Comparison of ENCODE assay signal across 1 cellular context in the genomic region with DNA sequence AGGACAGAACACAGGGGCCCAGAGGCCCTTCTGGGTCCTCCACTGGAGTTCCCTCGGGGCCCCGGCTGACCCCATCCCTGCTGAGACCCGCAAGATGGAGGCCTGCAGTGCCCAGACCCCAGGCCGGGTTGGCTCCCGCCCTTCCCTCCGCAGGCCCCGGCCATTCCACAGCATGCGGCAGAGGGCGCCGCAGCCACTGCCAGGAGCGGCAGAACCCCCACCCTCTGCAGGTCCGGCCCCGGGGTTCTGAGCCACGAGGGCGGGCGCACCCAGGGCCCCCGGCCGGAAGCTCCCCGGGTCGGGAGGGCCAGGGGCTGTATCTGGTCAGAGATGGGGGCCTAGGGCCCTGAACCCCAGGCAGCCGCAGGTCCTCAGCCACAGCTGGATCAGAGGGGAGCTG.
A peak's percentile ranks its signal among the peaks of the same experiment; 100 is the strongest.
TF ChIP-seq lines count a peak whose summit lies in the region.

No MANE protein-coding gene starts in this region.

TF ChIP-seq in K562, 482 proteins besides CTCF, POLR2A, EP300 and RAD21:
- TF ChIP-seq VEZF1 (CRISPR knock-in tag; IDR thresholded peaks at IDR 0.05) (peak; percentile 36; the same call in 1 of the 2 replicates), ETV1 (tag; conservative IDR thresholded peaks at IDR 0.05; ENCODE audit: low read depth) (0 out of 2 replicates have a peak, but pooled peaks have one; percentile 21), RBFOX2 (IDR thresholded peaks at IDR 0.05; ENCODE audit: low read depth, low read length) (peak; percentile 43; the same call in 1 of the 2 replicates), SMARCA4 (IDR thresholded peaks at IDR 0.05) (no peak), TOE1 (IDR thresholded peaks at IDR 0.05; ENCODE audit: borderline replicate concordance) (no peak), TOE1 (CRISPR knock-in tag; IDR thresholded peaks at IDR 0.05; ENCODE audit: borderline replicate concordance, low read depth) (no peak), NFRKB (IDR thresholded peaks at IDR 0.05; ENCODE audit: low read depth) (no peak), MAZ (CRISPR knock-in tag; conservative IDR thresholded peaks at IDR 0.05 in 1 of 2, IDR thresholded peaks at IDR 0.05 in 1 of 2) (peak in 1 of 2 experiments; percentile 80; a peak in 2 of 4 replicates), NFIX (CRISPR knock-in tag; IDR thresholded peaks at IDR 0.05; ENCODE audit: low read depth) (no peak), ZNF695 (CRISPR knock-in tag; IDR thresholded peaks at IDR 0.05) (no peak), PCBP1 (IDR thresholded peaks at IDR 0.05; ENCODE audit: low read depth, low read length, poor library complexity, severe bottlenecking) (peak; percentile 61), CTCFL (IDR thresholded peaks at IDR 0.05; ENCODE audit: borderline replicate concordance, insufficient read depth, low read depth, low read length, poor library complexity, severe bottlenecking) (peak; percentile 45), POLR2G (IDR thresholded peaks at IDR 0.05; ENCODE audit: low read depth, low read length) (peak; percentile 62), SP2 (IDR thresholded peaks at IDR 0.05; ENCODE audit: extremely low read depth, low read depth, low read length, poor library complexity, severe bottlenecking) (no peak), ZNF41 (CRISPR knock-in tag; conservative IDR thresholded peaks at IDR 0.05) (no peak), L3MBTL2 (IDR thresholded peaks at IDR 0.05) (peak; percentile 37; the same call in 1 of the 2 replicates), RBM15 (IDR thresholded peaks at IDR 0.05; ENCODE audit: insufficient read depth, low read length) (no peak), ZBTB33 (CRISPR knock-in tag; IDR thresholded peaks at IDR 0.05) (peak; percentile 52; the same call in 1 of the 2 replicates), MECOM (CRISPR knock-in tag; IDR thresholded peaks at IDR 0.05) (no peak), YY1 (IDR thresholded peaks at IDR 0.05; ENCODE audit: borderline replicate concordance in 1 of 3, control insufficient read depth in 1 of 3, extremely low read depth in 1 of 3, insufficient read depth in 3 of 3, insufficient read length in 1 of 3, insufficient replicate concordance in 2 of 3, low read depth in 1 of 3, low read length in 2 of 3) (peak in 2 of 3 experiments; percentile 24 to 27), RBM39 (optimal IDR thresholded peaks at IDR 0.05; ENCODE audit: low read depth, low read length) (no peak), ESRRB (CRISPR knock-in tag; IDR thresholded peaks at IDR 0.05; ENCODE audit: borderline replicate concordance) (no peak), MAFF (IDR thresholded peaks at IDR 0.05; ENCODE audit: low read length) (no peak), CREB1 (IDR thresholded peaks at IDR 0.05) (no peak), CREB1 (CRISPR knock-in tag; IDR thresholded peaks at IDR 0.05) (no peak), MYC (IDR thresholded peaks at IDR 0.05; ENCODE audit: low read depth, low read length) (peak; percentile 40; the same call in 1 of the 2 replicates), MYC (CRISPR knock-in tag; IDR thresholded peaks at IDR 0.05; ENCODE audit: borderline replicate concordance, low read depth) (no peak), RFX5 (IDR thresholded peaks at IDR 0.05; ENCODE audit: low read depth, low read length) (no peak)
- TF ChIP-seq, protein P1, sequence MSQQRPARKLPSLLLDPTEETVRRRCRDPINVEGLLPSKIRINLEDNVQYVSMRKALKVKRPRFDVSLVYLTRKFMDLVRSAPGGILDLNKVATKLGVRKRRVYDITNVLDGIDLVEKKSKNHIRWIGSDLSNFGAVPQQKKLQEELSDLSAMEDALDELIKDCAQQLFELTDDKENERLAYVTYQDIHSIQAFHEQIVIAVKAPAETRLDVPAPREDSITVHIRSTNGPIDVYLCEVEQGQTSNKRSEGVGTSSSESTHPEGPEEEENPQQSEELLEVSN (IDR thresholded peaks at IDR 0.05; ENCODE audit: borderline replicate concordance in 1 of 2, extremely low read depth in 1 of 2, insufficient read depth in 1 of 2, insufficient read length in 1 of 2, low read depth in 1 of 2, low read length in 1 of 2, poor library complexity in 1 of 2, severe bottlenecking in 1 of 2), result peak; percentile 22 to 58
TF ChIP-seq in K562: peak in this region for 12.
